In genomic region chr16:30761427-30761927, GRCh38 we compare ENCODE assay signal across 8 cellular contexts. TPM values are rescaled to one million over a fixed set of nuclear protein-coding genes. Genes with fewer than 3 reads are reported as not detected.
DNase-seq lines count a peak whose midpoint lies in the region; TF ChIP-seq lines count a peak whose summit lies in the region.

No MANE protein-coding gene starts in this region.

- TF ChIP-seq POLR2A in GM10847 (IDR thresholded peaks at IDR 0.05; ENCODE audit: extremely low read depth, insufficient read length), result peak; percentile 11

- no peaks in the 10 kb centered on the region for H3K27me3 ChIP-seq in mononuclear cell (ENCODE audit: insufficient read depth, low read length)
- no peaks in the 10 kb centered on the region for H3K27me3 ChIP-seq in tibial artery

- H3K9me3 ChIP-seq in HEK293 (ENCODE audit: control insufficient read depth, insufficient read depth, low read depth, low read length), result no peaks in the 10 kb centered on the region
- no peaks in the 10 kb centered on the region for H3K9me3 ChIP-seq in mononuclear cell (ENCODE audit: low read depth, low read length)
- no peaks in the 10 kb centered on the region for H3K9me3 ChIP-seq in tibial artery

- H3K4me1 ChIP-seq in HEK293 (ENCODE audit: control insufficient read depth, insufficient read depth, low read length), result peaks cover 4% of the 10 kb centered on the region; the same call in 1 of the 2 replicates
- peaks cover 55% of the 10 kb centered on the region for H3K4me1 ChIP-seq in mononuclear cell (ENCODE audit: insufficient read depth, low read length)
- peaks cover 5 to 37% (median 26%) of the 10 kb centered on the region in 4 donors for H3K4me1 ChIP-seq in tibial artery

- CTCF ChIA-PET in HEK293 (lab: Yijun Ruan, JAX), result interaction anchor here (0.6 to 0.7 kb wide), 2 partner anchors 9 to 173 kb away, joined by 3 read pairs; no protein-coding TSS in a partner anchor

- peak; percentile 22 for DNase-seq in NCI-H1092 (lab: John Stamatoyannopoulos, UW)
- DNase-seq in activated CD4-positive, CD25-positive, alpha-beta regulatory T cell treated with anti-CD3 and anti-CD28 coated beads, Interleukin-2, amount 50 U/mL, for 16 hours (ENCODE audit: low read depth, low spot score), result peak; percentile 14
- DNase-seq in effector CD4-positive, alpha-beta T cell, result peak; percentile 34
- DNase-seq in tibial artery, result no peak
- no peak for DNase-seq in inferior parietal cortex (ENCODE audit: extremely low spot score)

- H3K27ac ChIP-seq in HEK293 (ENCODE audit: extremely low read depth, low read depth, low read length), result peak overlapping the region; percentile 83
- peak overlapping the region; percentile 65 to 92 for H3K27ac ChIP-seq in tibial artery

- H3K4me3 ChIP-seq in HEK293 (ENCODE audit: low read depth, low read length) (peak overlapping the region; percentile 95), mononuclear cell (ENCODE audit: low read length) (peak overlapping the region; percentile 78), tibial artery (peak overlapping the region; percentile 73 to 79)

- TF ChIP-seq CTCF in HEK293 (tag by site-specific recombination; IDR thresholded peaks at IDR 0.05) (no peak; the same call in none of the 2 replicates), tibial artery (IDR thresholded peaks at IDR 0.05) (no peak)

- peaks cover 6 to 77% of the 10 kb centered on the region in 2 experiments; a peak in 1 of 3 replicates for H3K36me3 ChIP-seq in HEK293 (ENCODE audit: control insufficient read depth in 2 of 2, insufficient read depth in 1 of 2, low read length in 2 of 2)
- peaks cover 27 to 69% (median 34%) of the 10 kb centered on the region in 3 donors for H3K36me3 ChIP-seq in tibial artery

- intact Hi-C loops in tibial artery (cut with DNase I; ENCODE audit: low total_unique reads), result no loop called here

- POLR2A ChIA-PET in HEK293 (lab: Yijun Ruan, JAX), result interaction anchor here (1.0 kb wide), 1 partner anchor 13 kb away, joined by 9 read pairs; the partner anchor contains the start of gene PHKG2

TF ChIP-seq in HEK293, 187 proteins besides CTCF, POLR2A, EP300 and RAD21 (continues in another document):
- TF ChIP-seq PATZ1 (tag by site-specific recombination; IDR thresholded peaks at IDR 0.05) (no peak), ZNF792 (tag by site-specific recombination; IDR thresholded peaks at IDR 0.05) (peak; percentile 44; the same call in 1 of the 2 replicates), ZNF76 (tag by site-specific recombination; IDR thresholded peaks at IDR 0.05; ENCODE audit: borderline replicate concordance, low read depth) (no peak; the same call in 1 of the 2 replicates), ZNF549 (tag by site-specific recombination; IDR thresholded peaks at IDR 0.05) (no peak; the same call in 1 of the 2 replicates), ZBTB17 (tag by site-specific recombination; IDR thresholded peaks at IDR 0.05) (peak; percentile 100), ZNF23 (tag by site-specific recombination; IDR thresholded peaks at IDR 0.05; ENCODE audit: borderline replicate concordance) (no peak), ZNF366 (tag by site-specific recombination; conservative IDR thresholded peaks at IDR 0.05) (no peak), ZNF785 (tag by site-specific recombination; IDR thresholded peaks at IDR 0.05) (peak; percentile 71; the same call in 1 of the 2 replicates), ZNF473 (tag by site-specific recombination; IDR thresholded peaks at IDR 0.05) (no peak), SCRT1 (tag by site-specific recombination; IDR thresholded peaks at IDR 0.05; ENCODE audit: borderline replicate concordance) (no peak), ZNF10 (tag by site-specific recombination; IDR thresholded peaks at IDR 0.05) (0 out of 2 replicates have a peak, but pooled peaks have one; percentile 9), ZNF24 (tag by site-specific recombination; IDR thresholded peaks at IDR 0.05) (peak; percentile 84; the same call in 1 of the 2 replicates), ZSCAN23 (tag by site-specific recombination; IDR thresholded peaks at IDR 0.05) (0 out of 2 replicates have a peak, but pooled peaks have one; percentile 19), ZNF354C (tag by site-specific recombination; IDR thresholded peaks at IDR 0.05; ENCODE audit: borderline replicate concordance, low read depth) (no peak), ZNF571 (tag by site-specific recombination; IDR thresholded peaks at IDR 0.05) (no peak), ZNF37A (tag by site-specific recombination; IDR thresholded peaks at IDR 0.05) (no peak), BCL11B (tag by site-specific recombination; IDR thresholded peaks at IDR 0.05; ENCODE audit: low read depth) (no peak), PRDM4 (tag by site-specific recombination; IDR thresholded peaks at IDR 0.05) (no peak), ZNF174 (tag by site-specific recombination; IDR thresholded peaks at IDR 0.05) (no peak), PRDM6 (tag by site-specific recombination; IDR thresholded peaks at IDR 0.05) (no peak), ZNF133 (tag by site-specific recombination; IDR thresholded peaks at IDR 0.05) (peak; percentile 9; the same call in 1 of the 2 replicates), ZNF132 (tag by site-specific recombination; IDR thresholded peaks at IDR 0.05; ENCODE audit: borderline replicate concordance) (no peak), ZNF560 (tag by site-specific recombination; IDR thresholded peaks at IDR 0.05; ENCODE audit: borderline replicate concordance) (peak; percentile 77; the same call in 1 of the 2 replicates), ZIC2 (tag by site-specific recombination; IDR thresholded peaks at IDR 0.05) (no peak; the same call in 1 of the 2 replicates), KLF10 (tag by site-specific recombination; IDR thresholded peaks at IDR 0.05) (peak; percentile 42; the same call in 1 of the 2 replicates), SCRT2 (tag by site-specific recombination; IDR thresholded peaks at IDR 0.05) (0 out of 2 replicates have a peak, but pooled peaks have one; percentile 40), ZFP37 (tag by site-specific recombination; IDR thresholded peaks at IDR 0.05) (peak; percentile 63; the same call in 1 of the 2 replicates)

RNA-seq across cellular contexts. Expression of gene CFAP119, which starts 0.4 kb away (rescaled TPM):
- total RNA-seq in mononuclear cell, result 2.2 TPM

RNA-seq across cellular contexts. Expression of gene RNF40, which starts 0.6 kb away (rescaled TPM):
- 44.1 TPM for total RNA-seq in mononuclear cell

RNA-seq across cellular contexts. Expression of gene PHKG2, which starts 13.3 kb away (rescaled TPM):
- total RNA-seq in mononuclear cell, result 15.7 TPM

RNA-seq across cellular contexts. Expression of gene ZNF629, which starts 25.5 kb away (rescaled TPM):
- 3.4 TPM for total RNA-seq in mononuclear cell

Comparison
In these comparisons a context has a peak if more than half of its experiments do, and no peak if none do; other contexts are left out.
1. DNase-seq: peak in NCI-H1092 (single experiment), activated CD4-positive, CD25-positive, alpha-beta regulatory T cell treated with anti-CD3 and anti-CD28 coated beads, Interleukin-2, amount 50 U/mL, for 16 hours (single experiment) and effector CD4-positive, alpha-beta T cell (single experiment); none in tibial artery (0 of 2) and inferior parietal cortex (single experiment).
2. Peak in every context shown above with its lines, with median percentiles within 50 percentile points of each other: H3K4me3 ChIP-seq.